18 cellular contexts compared by ENCODE assay signal in the genomic region with DNA sequence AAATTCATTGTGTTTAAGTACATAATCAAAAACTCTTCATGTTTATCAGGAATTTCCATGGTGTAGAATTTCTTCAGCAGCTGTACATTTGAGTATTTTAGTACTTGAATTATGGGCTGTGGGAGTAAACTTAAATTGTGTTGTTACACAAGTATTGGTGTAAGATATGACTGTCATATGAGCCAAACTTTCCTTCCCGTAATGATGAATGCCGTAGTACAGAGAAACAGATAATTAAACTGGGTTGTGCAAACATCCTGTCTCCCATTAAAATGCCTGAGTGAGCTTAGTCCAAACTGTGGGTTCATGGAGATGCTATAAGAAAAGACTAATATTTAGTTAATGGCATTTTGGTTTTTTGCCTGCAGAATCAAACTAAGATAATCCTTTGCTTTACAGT.
DNase-seq lines count a peak whose midpoint lies in the region; ATAC-seq and TF ChIP-seq lines count a peak whose summit lies in the region.
"Had no signal": no experiment of that assay in that cellular context is flagged by ENCODE, and none has a peak within 500 bp of the region (broad histone marks: within the 10 kb centered on the region; RNA-seq: fewer than 3 reads in every experiment).

No MANE protein-coding gene starts in this region.

- H3K4me1 ChIP-seq in right atrium auricular region, result no peaks in the 10 kb centered on the region
- H3K4me1 ChIP-seq: HAP-1 had no signal

- CTCF ChIA-PET in AG04449 (lab: Yijun Ruan, JAX), result interaction anchor here (1.5 to 1.9 kb wide), 2 partner anchors 9 to 269 kb away, joined by 4 to 5 read pairs; no protein-coding TSS in a partner anchor

- no peaks in the 10 kb centered on the region for H3K36me3 ChIP-seq in right atrium auricular region
- H3K36me3 ChIP-seq: HAP-1 had no signal

- TF ChIP-seq CTCF in AG04449 (IDR thresholded peaks at IDR 0.05; ENCODE audit: insufficient read depth, low read length, missing control alignments), result no peak
- TF ChIP-seq CTCF in fibroblast of mammary gland (conservative IDR thresholded peaks at IDR 0.05; ENCODE audit: control insufficient read depth, insufficient read depth, low read depth, low read length), result no peak
- no peak for TF ChIP-seq CTCF in right atrium auricular region (IDR thresholded peaks at IDR 0.05)

- H3K4me3 ChIP-seq in AG04449 (ENCODE audit: low read depth, low read length) (no peak overlapping the region), fibroblast of mammary gland (ENCODE audit: control insufficient read depth, low read depth, low read length) (no peak overlapping the region), right atrium auricular region (no peak overlapping the region)
- H3K4me3 ChIP-seq: HAP-1, SK-N-MC had no signal

- DNase-seq in AG04449 (ENCODE audit: low read depth, low spot score), result peak; percentile 21
- peak; percentile 81 for DNase-seq in EH (ENCODE audit: low read depth)
- peak; percentile 37 for DNase-seq in NCI-H226
- peak; percentile 2 for DNase-seq in fibroblast of mammary gland (ENCODE audit: low read depth)
- DNase-seq in hepatic stellate cell (ENCODE audit: low spot score), result no peak
- DNase-seq in right atrium auricular region (ENCODE audit: low spot score), result no peak
- no peak for DNase-seq in substantia nigra (lab: John Stamatoyannopoulos, UW)
- DNase-seq: activated CD4-positive, alpha-beta T cell treated with anti-CD3 and anti-CD28 coated beads for 4 hours; activated naive CD4-positive, alpha-beta T cell treated with Interleukin-2 at 50 U/mL for 16 hours; activated T-cell treated with anti-CD3 and anti-CD28 coated beads for 4 hours; cortex of kidney; MM.1S; NCI-H2227 treated with DMSO at 0.1 percent for 48 hours; nephron progenitor cell; retina had no signal

- no peak for ATAC-seq in HG03280 (IDR thresholded peaks at IDR 0.05; ENCODE audit: unreplicated experiment)

- no peaks in the 10 kb centered on the region for H3K27me3 ChIP-seq in right atrium auricular region

- no peaks in the 10 kb centered on the region for H3K9me3 ChIP-seq in right atrium auricular region
- H3K9me3 ChIP-seq: HAP-1 had no signal

- no peak overlapping the region for H3K27ac ChIP-seq in right atrium auricular region
- H3K27ac ChIP-seq in substantia nigra (ENCODE audit: low read depth, low read length, poor library complexity, severe bottlenecking), result no peak overlapping the region
- H3K27ac ChIP-seq: SK-N-MC had no signal

- POLR2A ChIA-PET in AG04449 (lab: Yijun Ruan, JAX), result no interaction called here

Comparison
In these comparisons a context has a peak if more than half of its experiments do, and no peak if none do; other contexts are left out.
1. DNase-seq: peak in AG04449 (single experiment), EH (single experiment), NCI-H226 (single experiment) and fibroblast of mammary gland (single experiment); none in hepatic stellate cell (single experiment), right atrium auricular region (single experiment) and substantia nigra (0 of 49).